In the genomic region with DNA sequence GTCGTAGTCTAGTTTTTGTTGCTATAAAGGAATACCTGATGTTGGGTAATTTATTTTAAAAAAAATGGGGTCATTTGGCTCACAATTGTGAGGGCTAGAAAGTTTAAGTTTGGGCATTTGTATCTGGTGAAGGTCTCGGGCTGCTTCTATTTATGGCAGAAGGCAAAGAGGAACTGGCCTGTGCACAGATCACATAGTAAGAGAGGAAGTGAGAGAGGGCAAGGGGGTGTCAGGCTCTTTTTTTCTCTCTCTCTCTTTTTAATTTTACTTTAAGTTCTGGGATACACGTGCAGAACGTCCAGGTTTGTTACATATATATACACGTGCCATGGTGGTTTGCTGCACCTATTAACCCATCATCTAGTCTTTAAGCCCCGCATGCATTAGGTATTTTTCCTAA, we compare ENCODE assay signal across 11 cellular contexts.
DNase-seq lines count a peak whose midpoint lies in the region; ATAC-seq and TF ChIP-seq lines count a peak whose summit lies in the region.
"Had no signal": no experiment of that assay in that cellular context is flagged by ENCODE, and none has a peak within 500 bp of the region (broad histone marks: within the 10 kb centered on the region; RNA-seq: fewer than 3 reads in every experiment).

No MANE protein-coding gene starts in this region.

- H3K4me3 ChIP-seq in GM12865 (ENCODE audit: low read depth, low read length), result no peak overlapping the region
- H3K4me3 ChIP-seq: dorsolateral prefrontal cortex had no signal

- peak; percentile 54 for DNase-seq in GM12865 (ENCODE audit: low read depth)
- peak; percentile 38 for DNase-seq in SKM-1 (lab: John Stamatoyannopoulos, UW; ENCODE audit: unreplicated experiment)
- DNase-seq in NCI-H2029 treated with DMSO at 0.1 percent for 48 hours (lab: John Stamatoyannopoulos, UW), result no peak
- no peak for DNase-seq in glomerular visceral epithelial cell (ENCODE audit: extremely low spot score)
- no peak for DNase-seq in NK-92 (lab: John Stamatoyannopoulos, UW; ENCODE audit: unreplicated experiment)
- DNase-seq: CD8-positive, alpha-beta memory T cell; dorsolateral prefrontal cortex; SK-N-SH had no signal

- no peak for TF ChIP-seq CTCF in GM12865 (IDR thresholded peaks at IDR 0.05; ENCODE audit: insufficient read depth, low read depth, low read length, missing control alignments)

- ATAC-seq in GM21381 (IDR thresholded peaks at IDR 0.05; ENCODE audit: unreplicated experiment) (peak; percentile 77), HG03196 (IDR thresholded peaks at IDR 0.05; ENCODE audit: unreplicated experiment) (peak; percentile 67)
- ATAC-seq in activated CD4-positive, CD25-positive, alpha-beta regulatory T cell treated with anti-CD3 and anti-CD28 coated beads, Interleukin-2, amount 50 U/mL, for 24 hours, result no peak

Comparison
In these comparisons a context has a peak if more than half of its experiments do, and no peak if none do; other contexts are left out.
1. DNase-seq: peak in GM12865 (single experiment) and SKM-1 (single experiment); none in NCI-H2029 treated with DMSO at 0.1 percent for 48 hours (single experiment), glomerular visceral epithelial cell (single experiment) and NK-92 (single experiment).
2. ATAC-seq: peak in GM21381 (single experiment) and HG03196 (single experiment); none in activated CD4-positive, CD25-positive, alpha-beta regulatory T cell treated with anti-CD3 and anti-CD28 coated beads, Interleukin-2, amount 50 U/mL, for 24 hours (0 of 2).